ENCODE assay signal across 20 cellular contexts in the genomic region with DNA sequence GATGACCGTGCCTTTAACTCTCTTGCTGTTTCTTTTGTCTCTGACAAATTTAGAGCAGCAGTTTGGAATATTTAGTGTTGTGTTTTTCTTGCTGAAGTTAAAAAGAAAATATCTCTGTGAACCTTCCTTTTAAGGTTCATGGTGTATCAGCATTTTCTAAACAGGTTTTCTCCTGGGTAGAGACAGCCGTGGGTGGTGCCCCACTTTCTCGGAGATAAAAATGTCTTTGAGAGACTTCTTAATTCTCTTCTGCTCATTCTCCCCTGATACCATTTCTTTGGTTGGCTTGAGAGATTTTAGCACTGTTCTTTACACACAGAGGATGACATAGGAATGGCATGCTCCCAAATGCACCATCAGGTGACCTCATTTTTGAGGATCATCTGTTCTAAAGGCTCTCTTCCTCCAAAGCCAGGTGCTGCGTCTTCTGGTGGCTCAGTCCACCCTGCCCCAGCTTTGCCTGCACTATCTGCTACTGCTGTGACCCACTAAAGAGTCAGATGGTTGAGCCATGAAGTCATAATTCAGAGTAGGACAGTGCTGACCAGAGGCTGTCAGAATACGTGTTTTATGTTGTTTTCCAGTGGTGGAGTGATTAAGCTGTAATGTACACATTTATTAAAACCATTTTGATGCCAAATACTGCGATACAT.
"Had no signal": no experiment of that assay in that cellular context is flagged by ENCODE, and none has a peak within 500 bp of the region (broad histone marks: within the 10 kb centered on the region; RNA-seq: fewer than 3 reads in every experiment).

No MANE protein-coding gene starts in this region.

- H3K36me3 ChIP-seq: lower lobe of right lung, transverse colon, uterus had no signal

- H3K27me3 ChIP-seq: transverse colon, uterus had no signal

- DNase-seq: activated CD4-positive, alpha-beta memory T cell treated with anti-CD3 and anti-CD28 coated beads, Interleukin-2, amount 10 ng/mL, durations not matched to agents 7 days and 5 days; activated CD4-positive, alpha-beta T cell treated with anti-CD3 and anti-CD28 coated beads, Interleukin-2, amount 10 ng/mL, durations not matched to agents 24 days and 14 days; activated effector memory CD4-positive, alpha-beta T cell treated with Interleukin-2 at 50 U/mL for 16 hours; activated naive CD4-positive, alpha-beta T cell treated with anti-CD3 and anti-CD28 coated beads for 36 hours; activated naive CD8-positive, alpha-beta T cell treated with anti-CD3 and anti-CD28 coated beads, Interleukin-2, amount 10 ng/mL, durations not matched to agents 7 days and 5 days; activated T-cell treated with anti-CD3 and anti-CD28 coated beads, Interleukin-2, amount 50 U/mL, for 72 hours; amniotic stem cell; effector CD4-positive, alpha-beta T cell; kidney; lower lobe of right lung; naive B cell; stimulated activated CD4-positive, alpha-beta T cell treated with anti-CD3 and anti-CD28 coated beads, Interleukin-12 subunit alpha, Interleukin-12 subunit beta, amount 100 ng/mL, for 4 hours; stimulated activated naive CD8-positive, alpha-beta T cell treated with anti-CD3 and anti-CD28 coated beads, Interleukin-15, amount 100 ng/mL, for 72 hours; T-cell; transverse colon; uterus had no signal

- H3K4me1 ChIP-seq: lower lobe of right lung, transverse colon, uterus had no signal

- H3K9me3 ChIP-seq: lower lobe of right lung, transverse colon, uterus had no signal

- H3K27ac ChIP-seq: lower lobe of right lung, transverse colon, uterus, VCaP had no signal

- ATAC-seq: activated CD4-positive, CD25-positive, alpha-beta regulatory T cell treated with anti-CD3 and anti-CD28 coated beads, Interleukin-2, amount 50 U/mL, for 24 hours; activated T-cell treated with anti-CD3 and anti-CD28 coated beads, Interleukin-2, amount 50 U/mL, for 72 hours; stimulated activated effector memory CD8-positive, alpha-beta T cell treated with anti-CD3 and anti-CD28 coated beads, Interleukin-12 subunit alpha, Interleukin-12 subunit beta, amount 100 ng/mL, for 72 hours; stimulated activated naive CD8-positive, alpha-beta T cell treated with anti-CD3 and anti-CD28 coated beads, Interleukin-15, amount 100 ng/mL, for 72 hours; T-cell had no signal

- H3K4me3 ChIP-seq: lower lobe of right lung, transverse colon, uterus had no signal

- FAIRE-seq: frontal cortex, kidney had no signal
